12 cellular contexts compared by ENCODE assay signal in genomic region chr2:37589298-37589697, GRCh38.
DNase-seq lines count a peak whose midpoint lies in the region; ATAC-seq, FAIRE-seq and TF ChIP-seq lines count a peak whose summit lies in the region.
"Had no signal": no experiment of that assay in that cellular context is flagged by ENCODE, and none has a peak within 500 bp of the region (broad histone marks: within the 10 kb centered on the region; RNA-seq: fewer than 3 reads in every experiment).

No MANE protein-coding gene starts in this region.

- H2BK120ac ChIP-seq in H1 (replicated peaks; ENCODE audit: low read depth, low read length): peak overlapping the region; percentile 66

- H3K27me3 Mint-ChIP-seq in MCF 10A (ENCODE audit: insufficient read depth, unreplicated experiment): no peaks in the 10 kb centered on the region
- peaks cover under 1 to 7% (median 4%) of the 10 kb centered on the region in 3 donors for H3K27me3 Mint-ChIP-seq in CD14-positive monocyte (ENCODE audit: low read depth in 3 of 3)
- H3K27me3 Mint-ChIP-seq: progenitor cell of endocrine pancreas had no signal

- H4K5ac ChIP-seq in H1 (ENCODE audit: insufficient read length, low read depth, low read length): no peak overlapping the region

- no peak overlapping the region for H3K56ac ChIP-seq in H1 (replicated peaks; ENCODE audit: insufficient read length, low read depth, low read length)

- H4K91ac ChIP-seq in H1 (replicated peaks; ENCODE audit: insufficient read length, low read length): no peak overlapping the region

- no peaks in the 10 kb centered on the region for H3K27me3 ChIP-seq in breast epithelium
- no peaks in the 10 kb centered on the region for H3K27me3 ChIP-seq in H1 (replicated peaks in 1 of 4; ENCODE audit: control insufficient read depth in 3 of 4, extremely low read depth in 1 of 4, insufficient read depth in 3 of 4, low read length in 3 of 4)
- H3K27me3 ChIP-seq: BE2C had no signal

- FAIRE-seq in H1 (lab: Jason Lieb, UNC) (no peak), urothelium cell line (lab: Jason Lieb, UNC) (peak; percentile 17)

- H3K36me3 Mint-ChIP-seq in MCF 10A (ENCODE audit: insufficient read depth, unreplicated experiment): no peaks in the 10 kb centered on the region
- H3K36me3 Mint-ChIP-seq in CD14-positive monocyte: peaks cover 0 to 5% of the 10 kb centered on the region in 2 donors

- no peak overlapping the region for H4K8ac ChIP-seq in H1 (ENCODE audit: extremely low read depth, insufficient read depth, low read length)

- H3K14ac ChIP-seq in H1 (ENCODE audit: insufficient read length): no peak overlapping the region

- no peak overlapping the region for H3K9ac ChIP-seq in H1 (replicated peaks in 1 of 4; ENCODE audit: extremely low read depth in 1 of 4, low read depth in 3 of 4, low read length in 3 of 4)

- H2BK5ac ChIP-seq in H1 (ENCODE audit: low read depth, low read length): no peak overlapping the region

- H3K9me3 Mint-ChIP-seq in MCF 10A (ENCODE audit: unreplicated experiment) (no peaks in the 10 kb centered on the region), CD14-positive monocyte (peaks cover 0 to 6% (median under 1%) of the 10 kb centered on the region in 7 donors)

- H2BK15ac ChIP-seq in H1 (ENCODE audit: low read length): no peak overlapping the region

- 82% methylated on average over 3 of the region's 3 CpGs; no CpG with 5 or more reads in 1 of the 2 experiments for WGBS in H1 (ENCODE audit: extremely low coverage in 1 of 2, insufficient coverage in 1 of 2, insufficient read length in 1 of 2, insufficient replicate concordance in 2 of 2, low coverage in 1 of 2, low lambda C conversion rate in 2 of 2, missing lambda C conversion rate in 1 of 2), 2 experiments

- H3K23me2 ChIP-seq in H1 (ENCODE audit: low read depth, low read length): no peaks in the 10 kb centered on the region; the same call in 1 of the 2 replicates

- BruUV-seq in MCF 10A (replicated peaks; lab: Mats Ljungman, UMichigan): no TSS peak

- no peak overlapping the region for H2AK5ac ChIP-seq in H1 (ENCODE audit: low read depth, low read length)

- H3K79me2 ChIP-seq in H1 (ENCODE audit: control insufficient read depth in 1 of 2, insufficient read depth in 2 of 2, low read length in 2 of 2): no peaks in the 10 kb centered on the region

- no peaks in the 10 kb centered on the region for H4K20me1 ChIP-seq in H1 (replicated peaks in 1 of 2; ENCODE audit: control insufficient read depth in 1 of 2, insufficient read depth in 2 of 2, low read length in 2 of 2)

- CTCF ChIA-PET in MCF 10A (lab: Yijun Ruan, JAX): interaction anchor here (0.6 to 1.6 kb wide), 3 partner anchors 30 to 648 kb away, joined by 4 to 5 read pairs (median 4); no protein-coding TSS in a partner anchor
- CTCF ChIA-PET in H1 (lab: Charles Lee; ENCODE audit: partially characterized antibody): interaction anchor here (1.0 to 1.5 kb wide), 2 partner anchors 44 to 288 kb away, joined by 3 to 4 read pairs; no protein-coding TSS in a partner anchor

- no peak for TF ChIP-seq RAD21 in H1 (IDR thresholded peaks at IDR 0.05 in 1 of 2, conservative IDR thresholded peaks at IDR 0.05 in 1 of 2; ENCODE audit: low read depth in 2 of 2, low read length in 2 of 2)

- ATAC-seq in HG03565 (IDR thresholded peaks at IDR 0.05; ENCODE audit: unreplicated experiment) (peak; percentile 42), HG02642 (IDR thresholded peaks at IDR 0.05; ENCODE audit: poor library complexity, unreplicated experiment) (no peak)

- H3K36me3 ChIP-seq in breast epithelium: no peaks in the 10 kb centered on the region
- H3K36me3 ChIP-seq in H1 (ENCODE audit: control insufficient read depth in 2 of 4, insufficient read depth in 4 of 4, low read length in 3 of 4): no peaks in the 10 kb centered on the region
- H3K36me3 ChIP-seq: BE2C had no signal

- no peak overlapping the region for H3K18ac ChIP-seq in H1 (ENCODE audit: extremely low read depth, low read length)

- no peak for TF ChIP-seq EP300 in H1 (IDR thresholded peaks at IDR 0.05; ENCODE audit: borderline replicate concordance in 1 of 2, low read depth in 2 of 2, low read length in 2 of 2)

- no peak overlapping the region for H3K4me3 ChIP-seq in breast epithelium
- H3K4me3 ChIP-seq in H1 (ENCODE audit: extremely low read depth in 1 of 4, insufficient read depth in 2 of 4, low read depth in 3 of 4, low read length in 4 of 4): no peak overlapping the region

- H3K4me3 Mint-ChIP-seq in MCF 10A (ENCODE audit: unreplicated experiment): no peak overlapping the region
- no peak overlapping the region for H3K4me3 Mint-ChIP-seq in CD14-positive monocyte

- no peak overlapping the region for H2BK20ac ChIP-seq in H1 (ENCODE audit: low read length)

- intact Hi-C loops in MCF 10A (cut with micrococcal nuclease): loop anchor here (5.0 kb wide), 1 partner anchor 83 kb away; the partner anchor contains the start of gene CDC42EP3
- intact Hi-C loops in breast epithelium (cut with DNase I; ENCODE audit: low total_unique reads): no loop called here
- intact Hi-C loops in CD14-positive monocyte (cut with micrococcal nuclease): loop anchor here in 1 of 2 donors (5.0 kb wide), 2 partner anchors 33 to 48 kb away; no protein-coding TSS in a partner anchor

- POLR2A ChIA-PET in MCF 10A (lab: Yijun Ruan, JAX) (interaction anchor here (0.5 to 5.7 kb wide), 13 partner anchors 16 to 198 kb away, joined by 3 to 35 read pairs (median 5); no protein-coding TSS in a partner anchor), H1 (lab: Charles Lee; ENCODE audit: partially characterized antibody) (no interaction called here)

- TF ChIP-seq POLR2A in breast epithelium (IDR thresholded peaks at IDR 0.05): no peak
- TF ChIP-seq POLR2A in H1 (IDR thresholded peaks at IDR 0.05; ENCODE audit: control extremely low read depth in 1 of 2, low read depth in 2 of 2, low read length in 2 of 2): no peak

- H3K27ac Mint-ChIP-seq in MCF 10A (ENCODE audit: low read depth, unreplicated experiment): peak overlapping the region; percentile 46
- no peak overlapping the region for H3K27ac Mint-ChIP-seq in CD14-positive monocyte

- no peak overlapping the region for H2BK12ac ChIP-seq in H1 (ENCODE audit: low read depth, low read length)

- H3K27ac ChIP-seq in breast epithelium (peak overlapping the region in 1 of 2 donors; percentile 13), H1 (ENCODE audit: low read depth, low read length) (no peak overlapping the region)

- DNase-seq in MCF 10A (ENCODE audit: unreplicated experiment) (peak; percentile 53), breast epithelium (ENCODE audit: low spot score in 2 of 2) (no peak), H1 (ENCODE audit: low read depth in 1 of 2, low spot score in 2 of 2) (no peak), urothelium cell line (ENCODE audit: low spot score) (no peak), NCI-H1417 treated with DMSO at 0.1 percent for 48 hours (lab: John Stamatoyannopoulos, UW) (no peak), CD14-positive monocyte (ENCODE audit: low spot score) (no peak)
- DNase-seq: activated CD8-positive, alpha-beta memory T cell treated with anti-CD3 and anti-CD28 coated beads, Interleukin-2, amount 50 U/mL, for 4 hours; BE2C; effector CD4-positive, alpha-beta T cell had no signal

- TF ChIP-seq CTCF in MCF 10A (IDR thresholded peaks at IDR 0.05; ENCODE audit: unreplicated experiment) (no peak), breast epithelium (IDR thresholded peaks at IDR 0.05) (no peak), H1 (IDR thresholded peaks at IDR 0.05; ENCODE audit: control extremely low read depth in 1 of 3, insufficient read depth in 1 of 3, low read depth in 1 of 3, low read length in 3 of 3) (no peak), CD14-positive monocyte (IDR thresholded peaks at IDR 0.05) (no peak)

- H3K4me1 ChIP-seq in breast epithelium (peaks cover 0 to 12% of the 10 kb centered on the region in 2 donors), H1 (replicated peaks in 1 of 4; ENCODE audit: control insufficient read depth in 3 of 4, insufficient read depth in 4 of 4, low read length in 3 of 4) (peaks cover 0 to 19% (median 5%) of the 10 kb centered on the region in 4 experiments; a peak in 6 of 7 replicates)

- H3K23ac ChIP-seq in H1 (ENCODE audit: insufficient read length): no peak overlapping the region

- H3K4me1 Mint-ChIP-seq in MCF 10A (ENCODE audit: insufficient read depth, unreplicated experiment) (peaks cover 63% of the 10 kb centered on the region), CD14-positive monocyte (peaks cover 54% of the 10 kb centered on the region)

- H3K4ac ChIP-seq in H1 (replicated peaks; ENCODE audit: insufficient read length, low read depth, low read length): no peak overlapping the region

- no peak overlapping the region; a peak in 1 of 4 replicates for H3K4me2 ChIP-seq in H1 (ENCODE audit: insufficient read depth in 1 of 2, low read depth in 2 of 2, low read length in 2 of 2)

- H2AFZ ChIP-seq in H1 (ENCODE audit: low read length): no peak overlapping the region

- H3K79me1 ChIP-seq in H1 (ENCODE audit: low read depth, low read length): no peaks in the 10 kb centered on the region

- H3K9me3 ChIP-seq in breast epithelium (no peaks in the 10 kb centered on the region), H1 (ENCODE audit: insufficient read depth in 2 of 2, low read depth in 1 of 2, low read length in 1 of 2) (0 out of 4 replicates have a peak, but pooled peaks cover 0 to 6% of the 10 kb centered on the region in 2 experiments)
- H3K9me3 ChIP-seq: BE2C had no signal

TF ChIP-seq in H1, 55 proteins besides CTCF, POLR2A, EP300 and RAD21:
- TF ChIP-seq POLR2AphosphoS5 (IDR thresholded peaks at IDR 0.05; ENCODE audit: low read depth, low read length): no peak
- TF ChIP-seq SAP30 (IDR thresholded peaks at IDR 0.05; ENCODE audit: insufficient read depth, insufficient replicate concordance, low read length): no peak
- no peak for TF ChIP-seq KDM5A (IDR thresholded peaks at IDR 0.05; ENCODE audit: low read length)
- TF ChIP-seq NRF1 (IDR thresholded peaks at IDR 0.05; ENCODE audit: low read depth, low read length): no peak
- TF ChIP-seq KDM4A (IDR thresholded peaks at IDR 0.05; ENCODE audit: low read depth, low read length, severe bottlenecking): no peak
- TF ChIP-seq TAF1 (IDR thresholded peaks at IDR 0.05; ENCODE audit: low read depth, low read length): no peak
- TF ChIP-seq GTF2F1 (IDR thresholded peaks at IDR 0.05; ENCODE audit: borderline replicate concordance, low read depth, low read length): no peak
